ENCODE assay signal across 9 cellular contexts in the genomic region with DNA sequence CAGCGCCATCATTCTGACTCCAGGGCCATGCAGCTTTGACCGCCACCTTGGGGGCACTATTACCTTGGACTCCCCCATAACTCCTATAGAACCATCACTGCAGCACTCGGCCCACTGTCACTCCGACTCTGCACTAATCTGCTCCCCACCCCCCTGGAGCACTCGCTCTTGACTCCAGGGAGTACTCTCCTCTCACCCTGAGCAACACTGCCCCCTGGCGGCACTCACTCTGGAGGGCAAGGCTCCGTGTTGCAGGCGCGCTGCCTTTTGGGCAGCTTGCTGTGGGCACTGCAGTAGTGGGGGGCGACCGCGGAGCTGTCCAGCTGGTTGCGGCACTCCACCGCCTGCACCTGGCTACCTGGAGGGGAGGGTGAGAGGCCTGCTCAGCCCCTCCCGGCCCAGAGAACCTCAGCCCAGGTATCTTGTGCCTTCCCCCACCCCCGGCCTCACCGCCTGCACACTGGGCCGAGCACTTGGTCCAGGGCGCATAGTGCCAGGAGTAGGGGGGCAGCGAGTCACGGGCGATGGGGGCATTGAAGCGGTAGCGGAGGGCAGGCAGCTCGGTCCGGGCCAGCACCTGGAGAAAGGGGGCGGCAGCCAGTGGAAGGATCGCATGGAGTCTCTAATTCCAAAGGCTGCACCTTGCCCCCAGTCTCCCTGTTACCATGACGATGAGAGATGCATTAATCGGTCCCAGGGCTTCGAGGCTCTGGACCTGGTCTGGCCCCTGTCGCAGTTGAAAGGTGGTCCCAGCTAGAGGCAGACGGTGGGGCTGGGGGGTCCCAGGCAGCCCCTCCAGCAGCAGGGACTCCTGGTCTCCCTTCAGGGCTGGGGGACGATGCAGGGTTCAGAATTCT. TPM values are rescaled to one million over a fixed set of nuclear protein-coding genes. Genes with fewer than 3 reads are reported as not detected.
DNase-seq lines count a peak whose midpoint lies in the region; ATAC-seq and TF ChIP-seq lines count a peak whose summit lies in the region.
"Had no signal": no experiment of that assay in that cellular context is flagged by ENCODE, and none has a peak within 500 bp of the region (broad histone marks: within the 10 kb centered on the region; RNA-seq: fewer than 3 reads in every experiment).

No MANE protein-coding gene starts in this region.

- H3K27ac Mint-ChIP-seq in activated T-helper 17 cell treated with anti-CD3 and anti-CD28 coated beads, Interleukin-2, amount 50 U/mL, for 72 hours = no peak overlapping the region
- H3K27ac Mint-ChIP-seq: activated naive CD8-positive, alpha-beta T cell had no signal

- H3K36me3 Mint-ChIP-seq in activated T-helper 17 cell treated with anti-CD3 and anti-CD28 coated beads, Interleukin-2, amount 50 U/mL, for 72 hours (ENCODE audit: low read depth) = no peaks in the 10 kb centered on the region
- H3K36me3 Mint-ChIP-seq: activated naive CD8-positive, alpha-beta T cell had no signal

- H3F3A ChIP-seq in OCI-LY1 (ENCODE audit: insufficient read depth, low read length) = no peaks in the 10 kb centered on the region

- peak; percentile 11 to 44 for DNase-seq in NCI-H526 (lab: John Stamatoyannopoulos, UW)
- DNase-seq in NCI-H526 treated with DMSO at 0.1 percent for 48 hours (lab: John Stamatoyannopoulos, UW) = no peak
- DNase-seq in heart right ventricle = peak in 1 of 2 donors; percentile 63
- peak; percentile 85 for DNase-seq in stimulated activated CD8-positive, alpha-beta memory T cell treated with anti-CD3 and anti-CD28 coated beads, Interleukin-4, amount 100 ng/mL, for 48 hours
- no peak for DNase-seq in HK-2 (ENCODE audit: unreplicated experiment)
- DNase-seq in foreskin melanocyte = no peak

- no peaks in the 10 kb centered on the region for H3K9me3 Mint-ChIP-seq in activated T-helper 17 cell treated with anti-CD3 and anti-CD28 coated beads, Interleukin-2, amount 50 U/mL, for 72 hours

- intact Hi-C loops in heart right ventricle (cut with DNase I) = loop anchor here in 3 of 10 donors (10.0 kb wide), 2 partner anchors 59 to 231 kb away; no protein-coding TSS in a partner anchor

- H3K79me2 ChIP-seq in OCI-LY1 (ENCODE audit: insufficient read depth, low read length) = no peaks in the 10 kb centered on the region

- H3K4me3 Mint-ChIP-seq in activated T-helper 17 cell treated with anti-CD3 and anti-CD28 coated beads, Interleukin-2, amount 50 U/mL, for 72 hours = no peak overlapping the region
- H3K4me3 Mint-ChIP-seq: activated naive CD8-positive, alpha-beta T cell had no signal

- H3K27ac ChIP-seq in OCI-LY1 (ENCODE audit: low read depth, low read length, poor library complexity, severe bottlenecking) (no peak overlapping the region), heart right ventricle (no peak overlapping the region)

- H3K9me3 ChIP-seq in OCI-LY1 (ENCODE audit: low read length) (no peaks in the 10 kb centered on the region), heart right ventricle (no peaks in the 10 kb centered on the region)

- H3K4me2 ChIP-seq in OCI-LY1 (ENCODE audit: low read length) = no peak overlapping the region

- WGBS in heart right ventricle, 2 donors = 72 to 76% methylated on average over 34 of the region's 34 CpGs

- H3K4me1 Mint-ChIP-seq in activated T-helper 17 cell treated with anti-CD3 and anti-CD28 coated beads, Interleukin-2, amount 50 U/mL, for 72 hours = no peaks in the 10 kb centered on the region

- H3K4me1 ChIP-seq in OCI-LY1 (ENCODE audit: insufficient read depth, low read length, severe bottlenecking) (no peaks in the 10 kb centered on the region), heart right ventricle (peaks cover 0 to under 1% (median 0%) of the 10 kb centered on the region in 9 donors)

- H3K27me3 ChIP-seq in OCI-LY1 (ENCODE audit: insufficient read depth, low read length) (no peaks in the 10 kb centered on the region), heart right ventricle (peaks cover 0 to 23% (median 0%) of the 10 kb centered on the region in 7 donors)

- no peak overlapping the region for H3K4me3 ChIP-seq in OCI-LY1 (ENCODE audit: low read depth, low read length, poor library complexity, severe bottlenecking)
- no peak overlapping the region for H3K4me3 ChIP-seq in heart right ventricle

- H4K20me1 ChIP-seq in OCI-LY1 (ENCODE audit: insufficient read depth, low read length) = no peaks in the 10 kb centered on the region

- no peak overlapping the region for H3K9ac ChIP-seq in OCI-LY1 (ENCODE audit: low read length)

- no peaks in the 10 kb centered on the region for H3K9me2 ChIP-seq in OCI-LY1 (ENCODE audit: low read depth, low read length)

- H3K36me3 ChIP-seq in OCI-LY1 (ENCODE audit: insufficient read depth, low read length) = no peaks in the 10 kb centered on the region
- peaks cover 0 to 57% (median 0%) of the 10 kb centered on the region in 9 donors for H3K36me3 ChIP-seq in heart right ventricle

- peak; percentile 62 for ATAC-seq in activated T-helper 17 cell treated with anti-CD3 and anti-CD28 coated beads, Interleukin-2, amount 50 U/mL, for 72 hours (replicated peaks)
- peak in 7 of 8 donors; percentile 20 to 61 (median 36) for ATAC-seq in heart right ventricle

- peak; percentile 67 for TF ChIP-seq CTCF in OCI-LY1 (IDR thresholded peaks at IDR 0.05; ENCODE audit: low read length)
- peak in 7 of 9 donors; percentile 38 to 62 (median 53) for TF ChIP-seq CTCF in heart right ventricle (IDR thresholded peaks at IDR 0.05)

- no peak overlapping the region for H2AFZ ChIP-seq in OCI-LY1 (ENCODE audit: low read length)

- H3K27me3 Mint-ChIP-seq in activated T-helper 17 cell treated with anti-CD3 and anti-CD28 coated beads, Interleukin-2, amount 50 U/mL, for 72 hours = no peaks in the 10 kb centered on the region
- H3K27me3 Mint-ChIP-seq: activated naive CD8-positive, alpha-beta T cell had no signal

RNA-seq across cellular contexts. Expression of a gene that starts 8.9 kb away (rescaled TPM):
- total RNA-seq in activated T-helper 17 cell treated with anti-CD3 and anti-CD28 coated beads, Interleukin-2, amount 50 U/mL, for 72 hours = 100 to 1,000 TPM in 1 of 2 donors, 10 to 100 TPM in 1; 68.7 to 134 TPM
- 10 to 100 TPM in 2 of 10 donors, 1 to 10 TPM in 8; 2.0 to 25.7 (median 6.5) TPM for total RNA-seq in heart right ventricle
- 1 to 10 TPM; 2.6 to 7.7 TPM for polyA plus RNA-seq in heart right ventricle

RNA-seq across cellular contexts. Expression of a gene that starts 24.4 kb away (rescaled TPM):
- 1 to 10 TPM; 2.5 to 7.4 TPM for total RNA-seq in activated T-helper 17 cell treated with anti-CD3 and anti-CD28 coated beads, Interleukin-2, amount 50 U/mL, for 72 hours
- total RNA-seq in heart right ventricle = 10 to 100 TPM in 4 of 10 donors, 1 to 10 TPM in 6; 2.7 to 12.6 (median 7.1) TPM
- 10 to 100 TPM in 1 of 2 donors, 1 to 10 TPM in 1; 9.1 to 34.5 TPM for polyA plus RNA-seq in heart right ventricle

RNA-seq across cellular contexts. Expression of a gene that starts 44.3 kb away (rescaled TPM):
- not detected for total RNA-seq in activated T-helper 17 cell treated with anti-CD3 and anti-CD28 coated beads, Interleukin-2, amount 50 U/mL, for 72 hours
- not detected for total RNA-seq in heart right ventricle
- not detected for polyA plus RNA-seq in heart right ventricle

Comparison
In these comparisons a context has a peak if more than half of its experiments do, and no peak if none do; other contexts are left out.
1. DNase-seq: peak in NCI-H526 (2 of 2) and stimulated activated CD8-positive, alpha-beta memory T cell treated with anti-CD3 and anti-CD28 coated beads, Interleukin-4, amount 100 ng/mL, for 48 hours (single experiment); none in NCI-H526 treated with DMSO at 0.1 percent for 48 hours (single experiment), HK-2 (single experiment) and foreskin melanocyte (single experiment).